In genomic region chr2:71277536-71278103, GRCh38 we compare ENCODE assay signal across 9 cellular contexts. TPM values are rescaled to one million over a fixed set of nuclear protein-coding genes. Genes with fewer than 3 reads are reported as not detected.
DNase-seq lines count a peak whose midpoint lies in the region; ATAC-seq and TF ChIP-seq lines count a peak whose summit lies in the region.
"Had no signal": no experiment of that assay in that cellular context is flagged by ENCODE, and none has a peak within 500 bp of the region (broad histone marks: within the 10 kb centered on the region; RNA-seq: fewer than 3 reads in every experiment).

No MANE protein-coding gene starts in this region.

- peaks cover 21% of the 10 kb centered on the region for H3K4me1 Mint-ChIP-seq in CD14-positive monocyte
- peaks cover 18% of the 10 kb centered on the region for H3K4me1 Mint-ChIP-seq in activated naive CD4-positive, alpha-beta T cell treated with anti-CD3 and anti-CD28 coated beads, Interleukin-2, amount 50 U/mL, for 24 hours

- WGBS in GM23248 (ENCODE audit: low coverage in 1 of 2, low lambda C conversion rate in 2 of 2, missing lambda C conversion rate in 2 of 2), 2 experiments = 1 to 3% methylated on average over 18 of the region's 18 CpGs

- no peaks in the 10 kb centered on the region for H3K36me3 Mint-ChIP-seq in CD14-positive monocyte
- peaks cover 1% of the 10 kb centered on the region for H3K36me3 Mint-ChIP-seq in activated naive CD4-positive, alpha-beta T cell treated with anti-CD3 and anti-CD28 coated beads, Interleukin-2, amount 50 U/mL, for 24 hours

- in situ Hi-C loops in GM23248 (cut with MboI) = no loop called here

- no peaks in the 10 kb centered on the region for H3K4me1 ChIP-seq in GM23248 (ENCODE audit: insufficient read depth)
- H3K4me1 ChIP-seq in osteoblast (ENCODE audit: insufficient read depth, low read length) = peaks cover 16% of the 10 kb centered on the region

- H4K20me1 ChIP-seq in GM23248 (ENCODE audit: insufficient read depth) (no peaks in the 10 kb centered on the region), osteoblast (ENCODE audit: insufficient read depth, low read length) (no peaks in the 10 kb centered on the region)

- H3K9me3 Mint-ChIP-seq in CD14-positive monocyte = peaks cover 3 to 8% (median 5%) of the 10 kb centered on the region in 7 donors
- no peaks in the 10 kb centered on the region for H3K9me3 Mint-ChIP-seq in activated naive CD4-positive, alpha-beta T cell treated with anti-CD3 and anti-CD28 coated beads, Interleukin-2, amount 50 U/mL, for 24 hours

- peak; percentile 47 for TF ChIP-seq CTCF in CD14-positive monocyte (IDR thresholded peaks at IDR 0.05)
- peak; percentile 28 for TF ChIP-seq CTCF in osteoblast (IDR thresholded peaks at IDR 0.05; ENCODE audit: extremely low read depth, low read depth, low read length)

- H3K27me3 Mint-ChIP-seq in CD14-positive monocyte (ENCODE audit: low read depth in 3 of 3) = peaks cover 27 to 43% (median 36%) of the 10 kb centered on the region in 3 donors
- peaks cover 67% of the 10 kb centered on the region for H3K27me3 Mint-ChIP-seq in activated naive CD4-positive, alpha-beta T cell treated with anti-CD3 and anti-CD28 coated beads, Interleukin-2, amount 50 U/mL, for 24 hours

- ATAC-seq in Right ventricle myocardium inferior (peak; percentile 79), HG02678 (IDR thresholded peaks at IDR 0.05; ENCODE audit: unreplicated experiment) (no peak), GM19035 (IDR thresholded peaks at IDR 0.05; ENCODE audit: unreplicated experiment) (no peak)

- peak overlapping the region; percentile 73 for H2AFZ ChIP-seq in GM23248
- peak overlapping the region; percentile 83 for H2AFZ ChIP-seq in osteoblast (ENCODE audit: low read length)

- no peaks in the 10 kb centered on the region for H3K9me3 ChIP-seq in GM23248 (ENCODE audit: low read depth)
- no peaks in the 10 kb centered on the region for H3K9me3 ChIP-seq in osteoblast (ENCODE audit: low read depth, low read length)
- H3K9me3 ChIP-seq: ovary had no signal

- no peaks in the 10 kb centered on the region for H3K9me2 ChIP-seq in GM23248 (ENCODE audit: insufficient read depth)

- no peaks in the 10 kb centered on the region for H3F3A ChIP-seq in GM23248 (ENCODE audit: insufficient read depth)

- H3K4me3 Mint-ChIP-seq in CD14-positive monocyte = peak overlapping the region; percentile 79 to 89
- peak overlapping the region; percentile 79 for H3K4me3 Mint-ChIP-seq in activated naive CD4-positive, alpha-beta T cell treated with anti-CD3 and anti-CD28 coated beads, Interleukin-2, amount 50 U/mL, for 24 hours

- H3K36me3 ChIP-seq in GM23248 (ENCODE audit: low read depth) (no peaks in the 10 kb centered on the region), osteoblast (ENCODE audit: insufficient read depth, low read length) (no peaks in the 10 kb centered on the region)
- H3K36me3 ChIP-seq: ovary had no signal

- peak overlapping the region in 3 of 7 donors; percentile 12 to 58 (median 31) for H3K27ac Mint-ChIP-seq in CD14-positive monocyte
- H3K27ac Mint-ChIP-seq in activated naive CD4-positive, alpha-beta T cell treated with anti-CD3 and anti-CD28 coated beads, Interleukin-2, amount 50 U/mL, for 24 hours = no peak overlapping the region

- H3K4me2 ChIP-seq in GM23248 (ENCODE audit: unreplicated experiment) (peak overlapping the region; percentile 66), osteoblast (ENCODE audit: insufficient read depth, low read length) (peak overlapping the region; percentile 90)

- H3K4me3 ChIP-seq in GM23248 (peak overlapping the region; percentile 66), osteoblast (ENCODE audit: insufficient read depth, low read length) (peak overlapping the region; percentile 74)

- H3K27ac ChIP-seq in GM23248 (no peak overlapping the region), osteoblast (ENCODE audit: low read depth, low read length) (no peak overlapping the region)
- H3K27ac ChIP-seq: ovary had no signal

- peak overlapping the region; percentile 15; the same call in 1 of the 2 replicates for H3K9ac ChIP-seq in GM23248

- DNase-seq in CD14-positive monocyte (ENCODE audit: low spot score) (no peak), GM23248 (peak; percentile 55), NOMO-1 treated with dmso at 0.1 percent for 144 hours (lab: John Stamatoyannopoulos, UW; ENCODE audit: unreplicated experiment) (peak; percentile 19), Right ventricle myocardium inferior (ENCODE audit: missing footprints) (peak; percentile 79), osteoblast (ENCODE audit: insufficient read length, low spot score, missing footprints) (peak; percentile 85)

- no peaks in the 10 kb centered on the region for H3K79me2 ChIP-seq in GM23248 (ENCODE audit: insufficient read depth)
- no peaks in the 10 kb centered on the region for H3K79me2 ChIP-seq in osteoblast (ENCODE audit: insufficient read depth, low read length)

- intact Hi-C loops in CD14-positive monocyte (cut with micrococcal nuclease) = no loop called here
- intact Hi-C loops in Right ventricle myocardium inferior (cut with DNase I) = loop anchor here (1.0 to 5.0 kb wide), 3 partner anchors 35 to 53 kb away; partner anchors contain the start of genes PAIP2B and ZNF638

- peaks cover 49% of the 10 kb centered on the region for H3K27me3 ChIP-seq in GM23248 (replicated peaks; ENCODE audit: insufficient read depth)
- H3K27me3 ChIP-seq in osteoblast (ENCODE audit: insufficient read depth, low read length) = peaks cover 6% of the 10 kb centered on the region
- H3K27me3 ChIP-seq: ovary had no signal

RNA-seq across cellular contexts. Expression of gene PAIP2B, which starts 50.7 kb away (rescaled TPM):
- polyA plus RNA-seq in CD14-positive monocyte (under 1 TPM; 0.08 to 0.17 TPM), GM23248 (2016; fragmentation: Nextera tagmentation; extraction: Ambion mirVana) (0.10 and 0.11 TPM in 2 replicates)
- total RNA-seq in GM23248 (2014; rRNA removed; shearing (Covaris generic)) = under 0.01 TPM in 2 replicates
- total RNA-seq in Right ventricle myocardium inferior (64.9 TPM), osteoblast (0.36 and 0.59 TPM in 2 replicates)

RNA-seq across cellular contexts. Expression of gene ZNF638, which starts 54.0 kb away (rescaled TPM):
- 10 to 100 TPM; 19.1 to 22.4 TPM for polyA plus RNA-seq in CD14-positive monocyte
- total RNA-seq in GM23248 (2014; rRNA removed; shearing (Covaris generic)) = 75.0 and 83.0 TPM in 2 replicates
- polyA plus RNA-seq in GM23248 (2016; fragmentation: Nextera tagmentation; extraction: Ambion mirVana) = 43.5 and 44.0 TPM in 2 replicates
- 91.9 TPM for total RNA-seq in Right ventricle myocardium inferior
- 148 and 152 TPM in 2 replicates for total RNA-seq in osteoblast

Comparison
In these comparisons a context has a peak if more than half of its experiments do, and no peak if none do; other contexts are left out.
1. RNA of gene PAIP2B, which starts 50.7 kb away (total RNA-seq): 64.9 TPM in Right ventricle myocardium inferior (single experiment); 0.36 to 0.59 TPM in osteoblast and under 0.01 TPM in GM23248; every median in the first group is over 10 times any median in the second.